In genomic region chr10:129656642-129657041, GRCh38 we compare ENCODE assay signal across 25 cellular contexts.
DNase-seq lines count a peak whose midpoint lies in the region; TF ChIP-seq lines count a peak whose summit lies in the region.
"Had no signal": no experiment of that assay in that cellular context is flagged by ENCODE, and none has a peak within 500 bp of the region (broad histone marks: within the 10 kb centered on the region; RNA-seq: fewer than 3 reads in every experiment).

No MANE protein-coding gene starts in this region.

- H3K36me3 ChIP-seq in endodermal cell (ENCODE audit: control insufficient read depth, insufficient read depth, low read length) = no peaks in the 10 kb centered on the region
- peaks cover 0 to 5% (median 0%) of the 10 kb centered on the region in 4 donors for H3K36me3 ChIP-seq in esophagus muscularis mucosa
- no peaks in the 10 kb centered on the region for H3K36me3 ChIP-seq in neuronal stem cell (replicated peaks in 1 of 2; ENCODE audit: control insufficient read depth in 2 of 2, insufficient read depth in 2 of 2, low read length in 2 of 2)
- no peaks in the 10 kb centered on the region for H3K36me3 ChIP-seq in SK-N-SH (replicated peaks in 1 of 2; ENCODE audit: control insufficient read depth in 1 of 2, insufficient read depth in 2 of 2, low read length in 1 of 2)
- H3K36me3 ChIP-seq: BE2C had no signal

- peak overlapping the region; percentile 66 for H3K4me3 ChIP-seq in endodermal cell (ENCODE audit: low read length)
- no peak overlapping the region for H3K4me3 ChIP-seq in esophagus muscularis mucosa
- H3K4me3 ChIP-seq in neuronal stem cell (ENCODE audit: low read length in 2 of 2) = no peak overlapping the region
- H3K4me3 ChIP-seq in SK-N-SH (ENCODE audit: low read depth in 2 of 2, low read length in 1 of 2) = no peak overlapping the region
- H3K4me3 ChIP-seq: BLaER1, GM12878 had no signal

- TF ChIP-seq EP300 in esophagus muscularis mucosa (IDR thresholded peaks at IDR 0.05) (no peak), SK-N-SH (IDR thresholded peaks at IDR 0.05; ENCODE audit: borderline replicate concordance in 1 of 2, low read depth in 1 of 2, low read length in 1 of 2) (no peak)

- POLR2A ChIA-PET in SK-N-SH (lab: Yijun Ruan, JAX) = no interaction called here

- H2BK120ac ChIP-seq in neuronal stem cell (ENCODE audit: low read depth, low read length) = no peak overlapping the region

- H3F3A ChIP-seq in SK-N-SH (replicated peaks; ENCODE audit: insufficient read depth) = no peaks in the 10 kb centered on the region

- H2BK12ac ChIP-seq in neuronal stem cell (ENCODE audit: low read length) = no peak overlapping the region

- CTCF ChIA-PET in SK-N-SH (lab: Yijun Ruan, JAX) = no interaction called here

- no peak overlapping the region for H2BK15ac ChIP-seq in neuronal stem cell (ENCODE audit: low read length)

- H2AFZ ChIP-seq in neuronal stem cell (ENCODE audit: low read length) (no peak overlapping the region), SK-N-SH (ENCODE audit: low read depth) (no peak overlapping the region)

- peaks cover 2% of the 10 kb centered on the region for H3K79me1 ChIP-seq in neuronal stem cell (ENCODE audit: low read depth, low read length)

- peaks cover 1% of the 10 kb centered on the region for H3K36me3 Mint-ChIP-seq in endodermal cell (ENCODE audit: low read depth)
- H3K36me3 Mint-ChIP-seq: CD14-positive monocyte had no signal

- 64 to 81% methylated on average over 7 of the region's 7 CpGs for WGBS in endodermal cell (ENCODE audit: insufficient coverage in 1 of 2, insufficient read length in 1 of 2), 2 experiments
- 89% methylated on average over 7 of the region's 7 CpGs for WGBS in esophagus muscularis mucosa
- WGBS in neuronal stem cell (ENCODE audit: extremely low coverage in 2 of 2, insufficient read length in 2 of 2, insufficient replicate concordance in 1 of 2), 2 donors = no CpG with 5 or more reads among the region's 7 CpGs
- 65% methylated on average over 6 of the region's 7 CpGs for WGBS in SK-N-SH (ENCODE audit: low lambda C conversion rate)

- no peak overlapping the region for H4K8ac ChIP-seq in neuronal stem cell (ENCODE audit: low read depth, low read length)

- peak overlapping the region; percentile 24 for H3K4me3 Mint-ChIP-seq in endodermal cell
- H3K4me3 Mint-ChIP-seq: CD14-positive monocyte; CD4-positive, alpha-beta memory T cell; CD4-positive, CD25-positive, alpha-beta regulatory T cell; CD8-positive, alpha-beta memory T cell had no signal

- intact Hi-C loops in esophagus muscularis mucosa (cut with DNase I) = no loop called here

- peak overlapping the region; percentile 13 for H3K18ac ChIP-seq in neuronal stem cell (ENCODE audit: low read length)

- H3K4me1 ChIP-seq in endodermal cell (ENCODE audit: control insufficient read depth, insufficient read depth, low read length) = peaks cover 24% of the 10 kb centered on the region
- no peaks in the 10 kb centered on the region for H3K4me1 ChIP-seq in esophagus muscularis mucosa
- H3K4me1 ChIP-seq in neuronal stem cell (ENCODE audit: control insufficient read depth in 2 of 2, insufficient read depth in 1 of 2, low read depth in 1 of 2, low read length in 2 of 2) = peaks cover 0 to 13% of the 10 kb centered on the region in 2 donors
- peaks cover 0 to 6% of the 10 kb centered on the region in 2 experiments; a peak in 2 of 4 replicates for H3K4me1 ChIP-seq in SK-N-SH (ENCODE audit: control insufficient read depth in 1 of 2, insufficient read depth in 2 of 2, low read depth in 1 of 2, low read length in 1 of 2)
- H3K4me1 ChIP-seq: BE2C had no signal

- no peak overlapping the region for H3K4me2 ChIP-seq in neuronal stem cell (ENCODE audit: insufficient read depth, low read length, poor library complexity, severe bottlenecking)
- H3K4me2 ChIP-seq in SK-N-SH = no peak overlapping the region
- H3K4me2 ChIP-seq: BLaER1 had no signal

- H3K14ac ChIP-seq in neuronal stem cell (ENCODE audit: low read length) = no peak overlapping the region

- peak overlapping the region; percentile 57 for H3K27ac Mint-ChIP-seq in endodermal cell
- H3K27ac Mint-ChIP-seq: CD14-positive monocyte; CD4-positive, CD25-positive, alpha-beta regulatory T cell had no signal

- H3K27ac ChIP-seq in endodermal cell (ENCODE audit: low read depth, low read length) (no peak overlapping the region), esophagus muscularis mucosa (replicated peaks in 1 of 4) (no peak overlapping the region), neuronal stem cell (replicated peaks; ENCODE audit: low read length) (no peak overlapping the region), SK-N-SH (ENCODE audit: low read depth in 2 of 2, low read length in 1 of 2) (no peak overlapping the region)
- H3K27ac ChIP-seq: BLaER1 had no signal

- no peak overlapping the region for H2AK5ac ChIP-seq in neuronal stem cell (ENCODE audit: low read depth, low read length)

- no peaks in the 10 kb centered on the region for H3K79me2 ChIP-seq in SK-N-SH (ENCODE audit: insufficient read depth)

- H3K9me2 ChIP-seq in SK-N-SH = no peaks in the 10 kb centered on the region

- no peak overlapping the region for H3K23ac ChIP-seq in neuronal stem cell (ENCODE audit: low read depth, low read length, poor library complexity)

- H3K4ac ChIP-seq in neuronal stem cell (ENCODE audit: low read length) = no peak overlapping the region

- TF ChIP-seq POLR2A in esophagus muscularis mucosa (IDR thresholded peaks at IDR 0.05; ENCODE audit: low read depth) = no peak

- H3K9ac ChIP-seq in endodermal cell (ENCODE audit: extremely low read depth, low read length, poor library complexity, severe bottlenecking) (peak overlapping the region; percentile 52), neuronal stem cell (ENCODE audit: low read depth, low read length, poor library complexity) (no peak overlapping the region), SK-N-SH (no peak overlapping the region)
- H3K9ac ChIP-seq: BLaER1 had no signal

- no peaks in the 10 kb centered on the region for H3K27me3 ChIP-seq in endodermal cell (ENCODE audit: control insufficient read depth, insufficient read depth, low read length, poor library complexity, severe bottlenecking)
- H3K27me3 ChIP-seq in esophagus muscularis mucosa = no peaks in the 10 kb centered on the region
- no peaks in the 10 kb centered on the region for H3K27me3 ChIP-seq in neuronal stem cell (ENCODE audit: control insufficient read depth in 3 of 3, insufficient read depth in 3 of 3, low read depth in 1 of 3, low read length in 3 of 3)
- no peaks in the 10 kb centered on the region for H3K27me3 ChIP-seq in SK-N-SH (ENCODE audit: insufficient read depth)
- H3K27me3 ChIP-seq: BE2C, BLaER1 had no signal

- peak; percentile 64 for DNase-seq in endodermal cell
- peak; percentile 62 for DNase-seq in esophagus muscularis mucosa (ENCODE audit: extremely low spot score)
- DNase-seq in neuronal stem cell (ENCODE audit: low spot score) = no peak
- peak; percentile 1 for DNase-seq in retina
- no peak for DNase-seq in SK-N-SH
- no peak for DNase-seq in anterior cingulate cortex (lab: John Stamatoyannopoulos, UW)
- DNase-seq in NCI-H1930 (lab: John Stamatoyannopoulos, UW) = no peak
- DNase-seq: 8988T; ACHN; BE2C; C1 segment of cervical spinal cord; CD4-positive, alpha-beta memory T cell; CD4-positive, CD25-positive, alpha-beta regulatory T cell; CD8-positive, alpha-beta memory T cell; COR-L47; DMS 273 treated with DMSO at 0.1 percent for 48 hours; DMS153; DMS53; DMS79; DND-41; EL; GDM1 had no signal

- TF ChIP-seq RAD21 in SK-N-SH (IDR thresholded peaks at IDR 0.05; ENCODE audit: low read length) = no peak

- H3K9me3 ChIP-seq in endodermal cell (ENCODE audit: control insufficient read depth, low read length) = no peaks in the 10 kb centered on the region
- no peaks in the 10 kb centered on the region for H3K9me3 ChIP-seq in esophagus muscularis mucosa
- peaks cover 0 to 1% of the 10 kb centered on the region in 2 donors for H3K9me3 ChIP-seq in neuronal stem cell (replicated peaks in 1 of 2; ENCODE audit: control insufficient read depth in 2 of 2, insufficient read depth in 1 of 2, low read depth in 1 of 2, low read length in 2 of 2)
- no peaks in the 10 kb centered on the region for H3K9me3 ChIP-seq in SK-N-SH
- H3K9me3 ChIP-seq: BE2C, BLaER1 had no signal

- H3K4me1 Mint-ChIP-seq in endodermal cell = peaks cover 54% of the 10 kb centered on the region

- no peaks in the 10 kb centered on the region for H3K27me3 Mint-ChIP-seq in endodermal cell (ENCODE audit: insufficient read depth)
- H3K27me3 Mint-ChIP-seq: CD4-positive, alpha-beta memory T cell; CD4-positive, CD25-positive, alpha-beta regulatory T cell; CD8-positive, alpha-beta memory T cell had no signal

- H2BK5ac ChIP-seq in neuronal stem cell (ENCODE audit: low read length) = no peak overlapping the region

- no peak overlapping the region for H4K91ac ChIP-seq in neuronal stem cell (ENCODE audit: low read depth, low read length, poor library complexity)

- no peaks in the 10 kb centered on the region for H3K9me3 Mint-ChIP-seq in endodermal cell

- H4K20me1 ChIP-seq in SK-N-SH (ENCODE audit: insufficient read depth) = no peaks in the 10 kb centered on the region

- TF ChIP-seq CTCF in endodermal cell (conservative IDR thresholded peaks at IDR 0.05) (no peak), esophagus muscularis mucosa (IDR thresholded peaks at IDR 0.05) (no peak), SK-N-SH (IDR thresholded peaks at IDR 0.05) (no peak)

TF ChIP-seq in SK-N-SH, 30 proteins besides CTCF, POLR2A, EP300 and RAD21:
- TF ChIP-seq YY1 (IDR thresholded peaks at IDR 0.05; ENCODE audit: low read depth) = no peak
- no peak for TF ChIP-seq TEAD4 (IDR thresholded peaks at IDR 0.05; ENCODE audit: borderline replicate concordance, insufficient read depth)
- TF ChIP-seq FOXM1 (IDR thresholded peaks at IDR 0.05; ENCODE audit: low read depth) = no peak
- TF ChIP-seq TCF12 (IDR thresholded peaks at IDR 0.05) = no peak
- TF ChIP-seq NRF1 (IDR thresholded peaks at IDR 0.05; ENCODE audit: low read depth, low read length) = no peak
- no peak for TF ChIP-seq ELF1 (IDR thresholded peaks at IDR 0.05)
- no peak for TF ChIP-seq RFX5 (IDR thresholded peaks at IDR 0.05; ENCODE audit: low read length)
- no peak for TF ChIP-seq SMC3 (IDR thresholded peaks at IDR 0.05; ENCODE audit: low read depth, low read length)

Comparison
In these comparisons a context has a peak if more than half of its experiments do, and no peak if none do; other contexts are left out.
1. DNase-seq: peak in endodermal cell (single experiment), esophagus muscularis mucosa (single experiment) and retina (single experiment); none in neuronal stem cell (single experiment), SK-N-SH (single experiment), anterior cingulate cortex (0 of 58) and NCI-H1930 (0 of 2).